Comparison of ENCODE assay signal across 26 cellular contexts in the genomic region with DNA sequence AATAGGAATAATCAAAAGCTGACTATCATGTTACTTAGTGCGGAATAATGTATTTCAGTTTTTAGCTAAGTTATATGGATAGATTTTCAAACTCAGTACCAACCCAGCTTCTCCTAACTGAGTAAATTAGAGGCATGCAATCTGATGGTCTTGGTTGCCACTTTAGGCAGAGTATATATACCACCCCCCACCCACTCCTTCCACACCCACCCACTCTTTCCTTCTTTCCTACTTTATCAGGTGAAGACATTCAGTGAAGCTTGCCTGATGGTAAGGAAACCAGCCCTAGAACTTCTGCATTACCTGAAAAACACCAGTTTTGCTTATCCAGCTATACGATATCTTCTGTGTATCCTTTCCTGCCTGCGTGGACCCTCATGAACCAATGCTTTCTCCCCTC.
"Had no signal": no experiment of that assay in that cellular context is flagged by ENCODE, and none has a peak within 500 bp of the region (broad histone marks: within the 10 kb centered on the region; RNA-seq: fewer than 3 reads in every experiment).

No MANE protein-coding gene starts in this region.

- DNase-seq: hippocampal formation; immature natural killer cell; kidney; left colon; lower lobe of right lung; mammary epithelial cell; mesendoderm; naive B cell; natural killer cell; nephron progenitor cell; occipital lobe; right lobe of liver; stimulated activated CD4-positive, alpha-beta T cell treated with anti-CD3 and anti-CD28 coated beads, Interleukin-1b, Interleukin-23, amount 100 ng/mL, for 48 hours; stimulated activated CD4-positive, alpha-beta T cell treated with anti-CD3 and anti-CD28 coated beads, Interleukin-2, amount 100 ng/mL, for 48 hours; stimulated activated CD4-positive, alpha-beta T cell treated with anti-CD3 and anti-CD28 coated beads, Interleukin-4, amount 100 ng/mL, for 4 hours; stimulated activated CD8-positive, alpha-beta memory T cell treated with anti-CD3 and anti-CD28 coated beads, Interleukin-4, amount 100 ng/mL, for 48 hours; stimulated activated naive CD4-positive, alpha-beta T cell treated with Interleukin-2 at 50 U/mL for 16 hours; stimulated activated naive CD8-positive, alpha-beta T cell treated with anti-CD3 and anti-CD28 coated beads, Interleukin-15, amount 100 ng/mL, for 72 hours; substantia nigra; uterus had no signal

- H3K27me3 Mint-ChIP-seq: naive B cell; progenitor cell of endocrine pancreas; stimulated activated memory B cell treated with anti-CD40 and anti-IgM and Interleukin-4, amounts not matched to agents 10 μg/mL and 1 μg/mL and 100 μg/mL, for 72 hours; stimulated activated naive CD8-positive, alpha-beta T cell treated with anti-CD3 and anti-CD28 coated beads, Interleukin-15, amount 100 ng/mL, for 72 hours; type B pancreatic cell had no signal

- H3K9me3 Mint-ChIP-seq: immature natural killer cell; mesothelial cell of epicardium; naive B cell; natural killer cell; nephron progenitor cell; neural progenitor cell; stimulated activated memory B cell treated with anti-CD40 and anti-IgM and Interleukin-4, amounts not matched to agents 10 μg/mL and 1 μg/mL and 100 μg/mL, for 72 hours; stimulated activated naive CD8-positive, alpha-beta T cell treated with anti-CD3 and anti-CD28 coated beads, Interleukin-15, amount 100 ng/mL, for 72 hours; type B pancreatic cell had no signal

- H3K4me3 Mint-ChIP-seq: immature natural killer cell; mesothelial cell of epicardium; naive B cell; natural killer cell; nephron progenitor cell; neural progenitor cell; stimulated activated memory B cell treated with anti-CD40 and anti-IgM and Interleukin-4, amounts not matched to agents 10 μg/mL and 1 μg/mL and 100 μg/mL, for 72 hours; stimulated activated naive CD8-positive, alpha-beta T cell treated with anti-CD3 and anti-CD28 coated beads, Interleukin-15, amount 100 ng/mL, for 72 hours; type B pancreatic cell had no signal

- ATAC-seq: left colon; left lung; lower lobe of right lung; natural killer cell; right lobe of liver; stimulated activated memory B cell treated with anti-CD40 and anti-IgM and Interleukin-4, amounts not matched to agents 10 μg/mL and 1 μg/mL and 100 μg/mL, for 72 hours; stimulated activated naive CD8-positive, alpha-beta T cell treated with anti-CD3 and anti-CD28 coated beads, Interleukin-15, amount 100 ng/mL, for 72 hours had no signal

- H3K4me1 Mint-ChIP-seq: immature natural killer cell; naive B cell; nephron progenitor cell; stimulated activated memory B cell treated with anti-CD40 and anti-IgM and Interleukin-4, amounts not matched to agents 10 μg/mL and 1 μg/mL and 100 μg/mL, for 72 hours; stimulated activated naive CD8-positive, alpha-beta T cell treated with anti-CD3 and anti-CD28 coated beads, Interleukin-15, amount 100 ng/mL, for 72 hours had no signal

- H3K36me3 Mint-ChIP-seq: natural killer cell had no signal

- H3K27ac Mint-ChIP-seq: immature natural killer cell; mesothelial cell of epicardium; natural killer cell; nephron progenitor cell; neural progenitor cell; progenitor cell of endocrine pancreas; stimulated activated memory B cell treated with anti-CD40 and anti-IgM and Interleukin-4, amounts not matched to agents 10 μg/mL and 1 μg/mL and 100 μg/mL, for 72 hours; stimulated activated naive CD8-positive, alpha-beta T cell treated with anti-CD3 and anti-CD28 coated beads, Interleukin-15, amount 100 ng/mL, for 72 hours; type B pancreatic cell had no signal
